In the genomic region with DNA sequence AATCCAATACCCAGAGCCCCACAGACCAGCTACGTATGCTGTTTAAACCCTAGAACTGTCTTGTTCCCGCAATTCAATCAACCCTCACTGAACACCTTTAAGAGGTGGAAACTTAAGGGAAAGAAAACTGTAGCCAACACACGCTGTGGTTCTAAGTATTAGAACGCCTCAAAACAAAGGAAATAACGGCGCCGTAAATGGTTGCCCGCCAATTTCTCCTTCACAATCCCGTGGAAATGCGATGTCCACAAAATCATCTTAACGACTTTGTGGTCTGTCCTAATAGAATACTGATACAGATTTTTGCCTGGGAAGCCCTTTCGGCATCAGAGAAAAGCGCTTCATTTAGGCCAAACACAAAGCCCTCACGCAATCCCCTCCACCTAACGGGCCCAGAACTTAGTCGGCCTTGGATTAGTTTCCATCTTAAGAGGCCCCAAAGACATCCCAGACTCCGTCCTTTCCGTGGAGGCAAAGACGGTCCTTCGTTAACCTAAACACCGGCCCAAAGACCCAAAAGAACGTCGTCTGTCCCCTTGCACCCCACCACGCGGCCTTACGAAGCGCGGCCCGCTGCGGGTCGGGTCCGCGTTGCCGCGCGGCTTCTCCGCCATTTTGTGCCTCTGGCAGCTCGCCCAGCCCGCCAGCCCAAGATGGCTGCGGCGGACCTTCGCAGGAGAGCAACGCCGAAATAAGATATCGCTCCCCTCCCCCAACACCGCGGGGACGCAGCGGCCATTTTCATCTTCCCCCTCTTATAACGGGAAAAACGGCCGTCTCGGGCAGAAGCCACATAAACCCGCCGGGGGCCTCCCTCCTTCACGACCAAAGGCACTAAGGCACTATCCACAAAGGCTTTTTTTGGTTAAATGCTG, we compare ENCODE assay signal across 8 cellular contexts. TPM values are rescaled to one million over a fixed set of nuclear protein-coding genes. Genes with fewer than 3 reads are reported as not detected.
DNase-seq lines count a peak whose midpoint lies in the region; ATAC-seq, FAIRE-seq and TF ChIP-seq lines count a peak whose summit lies in the region.

No MANE protein-coding gene starts in this region.

- peak; percentile 17 for FAIRE-seq in urothelium cell line (lab: Jason Lieb, UNC)

- peak overlapping the region; percentile 93 for H3K4me3 ChIP-seq in GM12875 (ENCODE audit: low read depth, low read length)
- H3K4me3 ChIP-seq in right cardiac atrium (ENCODE audit: low read length) = peak overlapping the region; percentile 77

- no peak for TF ChIP-seq CTCF in GM12875 (IDR thresholded peaks at IDR 0.05; ENCODE audit: borderline replicate concordance, insufficient read depth, low read depth, low read length)

- peak; percentile 82 to 88 for DNase-seq in NCI-H187 (lab: John Stamatoyannopoulos, UW)
- DNase-seq in T-helper 17 cell = peak; percentile 76 to 81 (median 79)
- peak in 53 of 56 donors; percentile 24 to 82 (median 62) for DNase-seq in amygdala (lab: John Stamatoyannopoulos, UW)
- DNase-seq in right cardiac atrium = peak; percentile 90 to 96 (median 96)
- DNase-seq in putamen (ENCODE audit: low spot score) = peak; percentile 79
- peak; percentile 81 for DNase-seq in urothelium cell line (ENCODE audit: low spot score)

- H3K4me3 Mint-ChIP-seq in T-helper 17 cell = peak overlapping the region; percentile 96

- H3K36me3 Mint-ChIP-seq in T-helper 17 cell (ENCODE audit: low read depth) = peaks cover 7% of the 10 kb centered on the region

- H3K27ac ChIP-seq in right cardiac atrium (ENCODE audit: low read length) = peak overlapping the region; percentile 95

- H3K9me3 ChIP-seq in T-helper 17 cell (ENCODE audit: control insufficient read depth, low read length, poor library complexity, severe bottlenecking) (no peaks in the 10 kb centered on the region), right cardiac atrium (ENCODE audit: control insufficient read depth, low read length) (no peaks in the 10 kb centered on the region)

- intact Hi-C loops in right cardiac atrium (cut with DNase I) = no loop called here

- no peaks in the 10 kb centered on the region for H3K27me3 ChIP-seq in right cardiac atrium (ENCODE audit: control insufficient read depth, insufficient read depth)

- no peaks in the 10 kb centered on the region for H3K4me1 ChIP-seq in right cardiac atrium (ENCODE audit: control insufficient read depth, insufficient read depth, low read length)

- H3K4me1 Mint-ChIP-seq in T-helper 17 cell = peaks cover 45% of the 10 kb centered on the region

- WGBS in right cardiac atrium = under 1% methylated on average over 56 of the region's 56 CpGs

- H3K27ac Mint-ChIP-seq in T-helper 17 cell = peak overlapping the region; percentile 98

- ATAC-seq in HG02885 (IDR thresholded peaks at IDR 0.05; ENCODE audit: poor library complexity, unreplicated experiment) (peak; percentile 51), T-helper 17 cell (peak; percentile 68), right cardiac atrium (peak; percentile 88 to 89)

- no peaks in the 10 kb centered on the region for H3K27me3 Mint-ChIP-seq in T-helper 17 cell

RNA-seq across cellular contexts. Expression of a gene that starts 0.8 kb away (rescaled TPM):
- total RNA-seq in T-helper 17 cell (100 to 1,000 TPM; 542 to 637 TPM), right cardiac atrium (10 to 100 TPM; 50.5 to 79.7 (median 53.2) TPM)
- polyA plus RNA-seq in right cardiac atrium = 45.8 TPM

Comparison
In these comparisons a context has a peak if more than half of its experiments do, and no peak if none do; other contexts are left out.
1. Peak in every context shown above with its lines: DNase-seq, ATAC-seq, H3K4me3 ChIP-seq and H3K27ac ChIP-seq.
2. RNA of a gene that starts 0.8 kb away (total RNA-seq): 542 to 637 TPM in T-helper 17 cell; 50.5 to 79.7 TPM in right cardiac atrium; every median in the first group is over 4 times any median in the second.